Comparison of ENCODE assay signal across 13 cellular contexts in the genomic region with DNA sequence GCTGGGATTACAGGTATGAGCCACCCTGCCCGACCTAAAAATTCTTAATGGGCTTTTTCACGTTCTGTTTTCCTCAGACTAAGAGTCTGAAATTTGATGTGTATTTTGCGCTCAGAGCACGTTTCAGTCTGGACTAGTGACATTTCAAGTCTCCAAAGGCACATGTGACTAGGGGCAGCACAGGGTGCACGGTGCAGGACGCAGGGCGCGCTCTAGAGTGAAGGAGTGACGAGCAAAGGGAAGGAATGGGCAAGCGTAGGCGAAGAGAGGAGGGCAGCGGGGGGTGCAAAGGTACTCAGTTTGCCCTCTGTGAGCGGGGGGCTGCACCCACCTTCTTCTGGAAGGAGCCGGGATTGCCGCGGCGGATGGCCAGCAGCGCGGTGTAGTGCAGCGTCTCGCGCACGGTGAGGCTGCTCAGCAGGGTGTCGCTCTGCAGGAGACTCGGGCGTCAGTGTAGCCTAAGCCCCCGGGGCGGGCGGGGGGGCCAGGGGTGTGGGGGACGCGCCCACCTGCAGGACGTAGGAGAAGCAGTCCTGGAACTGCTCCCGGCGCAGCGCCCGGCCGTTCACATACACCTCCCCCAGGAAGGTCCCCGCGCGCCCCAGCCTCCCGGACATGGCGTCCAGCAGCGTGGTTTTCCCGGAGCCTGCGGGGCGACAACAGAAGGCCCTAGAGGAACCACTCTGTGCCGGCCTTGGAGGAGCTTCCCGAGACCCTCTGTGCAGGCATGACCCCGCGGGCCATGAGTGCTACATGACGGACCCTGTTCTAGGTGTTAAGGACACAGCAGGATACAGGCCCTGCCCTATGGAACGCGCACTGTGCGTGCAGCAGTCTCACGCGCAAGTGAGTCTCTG. TPM values are rescaled to one million over a fixed set of nuclear protein-coding genes. Genes with fewer than 3 reads are reported as not detected.
DNase-seq lines count a peak whose midpoint lies in the region; ATAC-seq and TF ChIP-seq lines count a peak whose summit lies in the region.
"Had no signal": no experiment of that assay in that cellular context is flagged by ENCODE, and none has a peak within 500 bp of the region (broad histone marks: within the 10 kb centered on the region; RNA-seq: fewer than 3 reads in every experiment).

No MANE protein-coding gene starts in this region.

- no peak for TF ChIP-seq CTCF in cardiac muscle cell (IDR thresholded peaks at IDR 0.05; ENCODE audit: low read depth, low read length)
- TF ChIP-seq CTCF in mesothelial cell of epicardium (IDR thresholded peaks at IDR 0.05; ENCODE audit: unreplicated experiment): no peak
- TF ChIP-seq CTCF in upper lobe of right lung (IDR thresholded peaks at IDR 0.05): no peak

- H3K4me1 ChIP-seq in cardiac muscle cell (ENCODE audit: low read depth) (no peaks in the 10 kb centered on the region), upper lobe of right lung (no peaks in the 10 kb centered on the region)
- H3K4me1 ChIP-seq: BLaER1 treated with 17β-estradiol and CSF1 and Interleukin-3, amounts not matched to agents 10 nM and 100 nM had no signal

- H3K9me3 Mint-ChIP-seq in mesothelial cell of epicardium: no peaks in the 10 kb centered on the region
- H3K9me3 Mint-ChIP-seq: memory B cell had no signal

- H3K9me3 ChIP-seq in cardiac muscle cell (ENCODE audit: low read depth) (no peaks in the 10 kb centered on the region), upper lobe of right lung (no peaks in the 10 kb centered on the region)
- H3K9me3 ChIP-seq: BLaER1 treated with 17β-estradiol and CSF1 and Interleukin-3, amounts not matched to agents 10 nM and 100 nM had no signal

- H3K4me1 Mint-ChIP-seq in mesothelial cell of epicardium: no peaks in the 10 kb centered on the region

- no peaks in the 10 kb centered on the region for H3K36me3 ChIP-seq in cardiac muscle cell
- H3K36me3 ChIP-seq in upper lobe of right lung: no peaks in the 10 kb centered on the region
- H3K36me3 ChIP-seq: BLaER1 treated with 17β-estradiol and CSF1 and Interleukin-3, amounts not matched to agents 10 nM and 100 nM had no signal

- H3K27me3 Mint-ChIP-seq in mesothelial cell of epicardium (ENCODE audit: low read depth): peaks cover 6% of the 10 kb centered on the region

- H3K27me3 ChIP-seq in cardiac muscle cell (peaks cover 19% of the 10 kb centered on the region), upper lobe of right lung (peaks cover 18% of the 10 kb centered on the region)

- H3K27ac ChIP-seq in cardiac muscle cell: no peak overlapping the region
- no peak overlapping the region for H3K27ac ChIP-seq in upper lobe of right lung
- H3K27ac ChIP-seq: BLaER1 treated with 17β-estradiol and CSF1 and Interleukin-3, amounts not matched to agents 10 nM and 100 nM had no signal

- no peaks in the 10 kb centered on the region for H3K36me3 Mint-ChIP-seq in mesothelial cell of epicardium
- H3K36me3 Mint-ChIP-seq: memory B cell had no signal

- H3K4me3 ChIP-seq in cardiac muscle cell (peak overlapping the region; percentile 20), upper lobe of right lung (peak overlapping the region; percentile 21)
- H3K4me3 ChIP-seq: BLaER1 treated with 17β-estradiol and CSF1 and Interleukin-3, amounts not matched to agents 10 nM and 100 nM had no signal

- H3K27ac Mint-ChIP-seq in mesothelial cell of epicardium: no peak overlapping the region
- H3K27ac Mint-ChIP-seq: memory B cell had no signal

- peak overlapping the region; percentile 3 for H3K4me3 Mint-ChIP-seq in mesothelial cell of epicardium
- H3K4me3 Mint-ChIP-seq: memory B cell had no signal

- DNase-seq in cardiac muscle cell (ENCODE audit: low read depth in 1 of 2, low spot score in 1 of 2) (peak in 1 of 2 donors; percentile 18), left ventricle myocardium superior (no peak), dermis blood vessel endothelial cell (peak; percentile 10), mesothelial cell of epicardium (ENCODE audit: low spot score in 2 of 2, unreplicated experiment in 2 of 2) (no peak), upper lobe of right lung (no peak), SW 1271 (lab: John Stamatoyannopoulos, UW) (no peak), NCI-H2107 treated with DMSO at 0.1 percent for 48 hours (lab: John Stamatoyannopoulos, UW; ENCODE audit: unreplicated experiment) (no peak), NCI-H2029 treated with DMSO at 0.1 percent for 48 hours (lab: John Stamatoyannopoulos, UW) (no peak)
- DNase-seq: NCI-H446 treated with DMSO at 0.1 percent for 48 hours; stimulated activated CD4-positive, alpha-beta T cell treated with anti-CD3 and anti-CD28 coated beads, Interleukin-4, amount 100 ng/mL, for 4 hours had no signal

- intact Hi-C loops in left ventricle myocardium superior (cut with micrococcal nuclease): no loop called here
- intact Hi-C loops in upper lobe of right lung (cut with DNase I): no loop called here

- no peak for ATAC-seq in left ventricle myocardium superior
- peak; percentile 37 for ATAC-seq in upper lobe of right lung

RNA-seq across cellular contexts. Expression of gene ABCG5, which starts 7.0 kb away (rescaled TPM):
- total RNA-seq in cardiac muscle cell: 0.18 TPM in 1 of 2 replicates, not detected in the other
- polyA plus RNA-seq in cardiac muscle cell: not detected in 2 replicates
- not detected for total RNA-seq in left ventricle myocardium superior
- total RNA-seq in dermis blood vessel endothelial cell: not detected in 2 replicates
- total RNA-seq in mesothelial cell of epicardium: not detected in 3 replicates
- not detected for total RNA-seq in upper lobe of right lung
- total RNA-seq: T-helper 2 cell treated with Interferon-gamma antibody and Interleukin-4, amounts not matched to agents 100 ng/mL and 5 ng/mL, for 36 hours had no signal

RNA-seq across cellular contexts. Expression of gene ABCG8, which starts 7.1 kb away (rescaled TPM):
- total RNA-seq in cardiac muscle cell (0.04 TPM in 1 of 2 replicates, not detected in the other), left ventricle myocardium superior (not detected), dermis blood vessel endothelial cell (not detected in 2 replicates), mesothelial cell of epicardium (not detected in 3 replicates), upper lobe of right lung (not detected)
- polyA plus RNA-seq in cardiac muscle cell: 0.04 TPM in 1 of 2 replicates, not detected in the other
- total RNA-seq: T-helper 2 cell treated with Interferon-gamma antibody and Interleukin-4, amounts not matched to agents 100 ng/mL and 5 ng/mL, for 36 hours had no signal

RNA-seq across cellular contexts. Expression of gene DYNC2LI1, which starts 57.8 kb away (rescaled TPM):
- total RNA-seq in cardiac muscle cell (17.2 and 46.2 TPM in 2 replicates), left ventricle myocardium superior (8.1 TPM), dermis blood vessel endothelial cell (7.0 and 11.2 TPM in 2 replicates), mesothelial cell of epicardium (29.2 to 31.0 TPM (median 30.7 TPM) in 3 replicates), upper lobe of right lung (22.4 TPM)
- 44.7 and 64.9 TPM in 2 replicates for polyA plus RNA-seq in cardiac muscle cell
